In genomic region chr16:4271176-4272113, GRCh38 we compare ENCODE assay signal across 8 cellular contexts. TPM values are rescaled to one million over a fixed set of nuclear protein-coding genes. Genes with fewer than 3 reads are reported as not detected.
A peak's percentile ranks its signal among the peaks of the same experiment; 100 is the strongest.
DNase-seq lines count a peak whose midpoint lies in the region; ATAC-seq and TF ChIP-seq lines count a peak whose summit lies in the region.

No MANE protein-coding gene starts in this region.

- TF ChIP-seq CTCF in activated CD8-positive, alpha-beta T cell treated with anti-CD3 and anti-CD28 coated beads for 36 hours (IDR thresholded peaks at IDR 0.05): no peak

- WGBS in ectodermal cell, 2 experiments: 1% methylated on average over 70 to 72 of the region's 72 CpGs

- H3K36me3 Mint-ChIP-seq in activated CD8-positive, alpha-beta T cell treated with anti-CD3 and anti-CD28 coated beads for 36 hours (ENCODE audit: low read depth): peaks cover 9% of the 10 kb centered on the region

- H3K4me3 Mint-ChIP-seq in activated CD8-positive, alpha-beta T cell treated with anti-CD3 and anti-CD28 coated beads for 36 hours: peak overlapping the region; percentile 86

- peaks cover 20 to 54% (median 44%) of the 10 kb centered on the region in 10 experiments for H3K4me1 ChIP-seq in BLaER1 treated with 17β-estradiol and CSF1 and Interleukin-3, amounts not matched to agents 10 nM and 100 nM
- H3K4me1 ChIP-seq in ectodermal cell (ENCODE audit: control insufficient read depth, insufficient read depth, low read length): no peaks in the 10 kb centered on the region

- no peaks in the 10 kb centered on the region for H3K27me3 ChIP-seq in BLaER1 treated with 17β-estradiol and CSF1 and Interleukin-3, amounts not matched to agents 10 nM and 100 nM
- no peaks in the 10 kb centered on the region for H3K27me3 ChIP-seq in ectodermal cell (ENCODE audit: control insufficient read depth, insufficient read depth, low read length, poor library complexity, severe bottlenecking)

- H3K4me1 Mint-ChIP-seq in activated CD8-positive, alpha-beta T cell treated with anti-CD3 and anti-CD28 coated beads for 36 hours (ENCODE audit: low read depth): peaks cover 13% of the 10 kb centered on the region

- intact Hi-C loops in activated CD8-positive, alpha-beta T cell treated with anti-CD3 and anti-CD28 coated beads for 36 hours (cut with micrococcal nuclease): no loop called here

- H3K27ac ChIP-seq in BLaER1 treated with 17β-estradiol and CSF1 and Interleukin-3, amounts not matched to agents 10 nM and 100 nM: peak overlapping the region; percentile 54 to 100 (median 98)
- H3K27ac ChIP-seq in ectodermal cell (ENCODE audit: insufficient read depth, low read depth, low read length, poor library complexity, severe bottlenecking): peak overlapping the region; percentile 93

- peaks cover 0 to 14% (median under 1%) of the 10 kb centered on the region in 11 experiments; a peak in 8 of 22 replicates for H4K20me1 ChIP-seq in BLaER1 treated with 17β-estradiol and CSF1 and Interleukin-3, amounts not matched to agents 10 nM and 100 nM

- peaks cover 0 to 4% (median 0%) of the 10 kb centered on the region in 11 experiments; a peak in 1 of 22 replicates for H3K9me3 ChIP-seq in BLaER1 treated with 17β-estradiol and CSF1 and Interleukin-3, amounts not matched to agents 10 nM and 100 nM (replicated peaks in 1 of 11)
- no peaks in the 10 kb centered on the region for H3K9me3 ChIP-seq in ectodermal cell (ENCODE audit: control insufficient read depth, low read length)

- H3K9ac ChIP-seq in BLaER1 treated with 17β-estradiol and CSF1 and Interleukin-3, amounts not matched to agents 10 nM and 100 nM: peak overlapping the region; percentile 76 to 98 (median 91)

- peak overlapping the region; percentile 96 for H3K27ac Mint-ChIP-seq in activated CD8-positive, alpha-beta T cell treated with anti-CD3 and anti-CD28 coated beads for 36 hours

- DNase-seq in NCI-H774 (lab: John Stamatoyannopoulos, UW) (peak; percentile 84), medulla oblongata (ENCODE audit: extremely low spot score) (peak; percentile 95)
- peak; percentile 96 for DNase-seq in activated CD8-positive, alpha-beta T cell treated with anti-CD3 and anti-CD28 coated beads for 36 hours
- DNase-seq in stimulated activated CD4-positive, alpha-beta T cell treated with anti-CD3 and anti-CD28 coated beads, TNF-alpha, amount 100 ng/mL, for 4 hours (ENCODE audit: low read depth in 3 of 3): peak; percentile 79 to 81 (median 80)

- H3K9me3 Mint-ChIP-seq in activated CD8-positive, alpha-beta T cell treated with anti-CD3 and anti-CD28 coated beads for 36 hours: no peaks in the 10 kb centered on the region

- H3K36me3 ChIP-seq in BLaER1 treated with 17β-estradiol and CSF1 and Interleukin-3, amounts not matched to agents 10 nM and 100 nM: peaks cover 0 to 39% (median 21%) of the 10 kb centered on the region in 11 experiments; a peak in 14 of 22 replicates
- no peaks in the 10 kb centered on the region for H3K36me3 ChIP-seq in ectodermal cell (ENCODE audit: control insufficient read depth, insufficient read depth, low read length)

- peak overlapping the region; percentile 75 to 99 (median 94) for H3K4me2 ChIP-seq in BLaER1 treated with 17β-estradiol and CSF1 and Interleukin-3, amounts not matched to agents 10 nM and 100 nM

- POLR2A ChIA-PET in activated CD8-positive, alpha-beta T cell treated with anti-CD3 and anti-CD28 coated beads for 36 hours (lab: Charles Lee): interaction anchor here (0.7 to 9.4 kb wide), 16 partner anchors 10 to 554 kb away, joined by 3 to 78 read pairs (median 5); partner anchors contain the start of genes GLIS2, NMRAL1 and TRAP1

- CTCF ChIA-PET in activated CD8-positive, alpha-beta T cell treated with anti-CD3 and anti-CD28 coated beads for 36 hours (lab: Charles Lee): interaction anchor here (0.9 to 4.3 kb wide), 9 partner anchors 10 to 288 kb away, joined by 3 to 29 read pairs (median 5); partner anchors contain the start of gene PAM16

- no peaks in the 10 kb centered on the region for H3K27me3 Mint-ChIP-seq in activated CD8-positive, alpha-beta T cell treated with anti-CD3 and anti-CD28 coated beads for 36 hours

- H3K4me3 ChIP-seq in BLaER1 treated with 17β-estradiol and CSF1 and Interleukin-3, amounts not matched to agents 10 nM and 100 nM: peak overlapping the region; percentile 68 to 91 (median 87)
- peak overlapping the region; percentile 93 for H3K4me3 ChIP-seq in ectodermal cell (ENCODE audit: insufficient read depth, low read depth, low read length)

- ATAC-seq in GM19351 (IDR thresholded peaks at IDR 0.05; ENCODE audit: unreplicated experiment) (peak; percentile 69), HG03565 (IDR thresholded peaks at IDR 0.05; ENCODE audit: unreplicated experiment) (peak; percentile 53)
- peak; percentile 81 for ATAC-seq in activated CD8-positive, alpha-beta T cell treated with anti-CD3 and anti-CD28 coated beads for 36 hours

RNA-seq across cellular contexts. Expression of gene TFAP4, which starts 1.4 kb away (rescaled TPM):
- 10 to 100 TPM; 34.6 to 36.6 TPM for total RNA-seq in activated CD8-positive, alpha-beta T cell treated with anti-CD3 and anti-CD28 coated beads for 36 hours
- 34.6 TPM for polyA plus RNA-seq in ectodermal cell (2013, experiment 1 of 4)
- polyA plus RNA-seq in ectodermal cell (2013, experiment 2 of 4): 28.0 TPM
- 25.0 TPM for polyA plus RNA-seq in ectodermal cell (2013, experiment 3 of 4)
- 25.2 TPM for polyA plus RNA-seq in ectodermal cell (2013, experiment 4 of 4)

RNA-seq across cellular contexts. Expression of gene SRL, which starts 29.6 kb away (rescaled TPM):
- total RNA-seq in activated CD8-positive, alpha-beta T cell treated with anti-CD3 and anti-CD28 coated beads for 36 hours: not detected
- polyA plus RNA-seq in ectodermal cell (2013, experiment 1 of 4): 0.57 TPM
- polyA plus RNA-seq in ectodermal cell (2013, experiment 2 of 4): 0.20 TPM
- polyA plus RNA-seq in ectodermal cell (2013, experiment 3 of 4): 0.75 TPM
- polyA plus RNA-seq in ectodermal cell (2013, experiment 4 of 4): 1.3 TPM

RNA-seq across cellular contexts. Expression of gene GLIS2, which starts 44.4 kb away (rescaled TPM):
- total RNA-seq in activated CD8-positive, alpha-beta T cell treated with anti-CD3 and anti-CD28 coated beads for 36 hours: under 1 TPM; 0.49 to 0.77 TPM
- polyA plus RNA-seq in ectodermal cell (2013, experiment 1 of 4): 10.6 TPM
- polyA plus RNA-seq in ectodermal cell (2013, experiment 2 of 4): 10.8 TPM
- 9.1 TPM for polyA plus RNA-seq in ectodermal cell (2013, experiment 3 of 4)
- 10.0 TPM for polyA plus RNA-seq in ectodermal cell (2013, experiment 4 of 4)

Comparison
In these comparisons a context has a peak if more than half of its experiments do, and no peak if none do; other contexts are left out.
1. Peak in every context shown above with its lines: DNase-seq, ATAC-seq, H3K4me3 ChIP-seq and H3K27ac ChIP-seq.